1 cellular context compared by ENCODE assay signal in genomic region chr11:72039108-72039850, GRCh38.
TF ChIP-seq lines count a peak whose summit lies in the region.

No MANE protein-coding gene starts in this region.

TF ChIP-seq in IMR-90, 13 proteins besides CTCF, POLR2A, EP300 and RAD21:
- no peak for TF ChIP-seq MXI1 (IDR thresholded peaks at IDR 0.05; ENCODE audit: borderline replicate concordance, low read depth, low read length)
- no peak for TF ChIP-seq NFE2L2 (IDR thresholded peaks at IDR 0.05; ENCODE audit: low read depth, low read length)
- no peak for TF ChIP-seq MAFK (IDR thresholded peaks at IDR 0.05; ENCODE audit: low read depth, low read length)
- TF ChIP-seq BHLHE40 (IDR thresholded peaks at IDR 0.05; ENCODE audit: low read depth, low read length) = no peak
- TF ChIP-seq ELK1 (IDR thresholded peaks at IDR 0.05; ENCODE audit: borderline replicate concordance, low read depth, low read length) = no peak
- no peak for TF ChIP-seq MAZ (IDR thresholded peaks at IDR 0.05; ENCODE audit: borderline replicate concordance, low read depth, low read length)
- TF ChIP-seq CHD1 (IDR thresholded peaks at IDR 0.05; ENCODE audit: low read depth, low read length) = no peak
- no peak for TF ChIP-seq CEBPB (IDR thresholded peaks at IDR 0.05; ENCODE audit: low read depth, low read length)
- TF ChIP-seq RFX5 (IDR thresholded peaks at IDR 0.05; ENCODE audit: low read depth, low read length) = no peak
- TF ChIP-seq FOS (IDR thresholded peaks at IDR 0.05; ENCODE audit: low read depth, low read length) = no peak
- no peak for TF ChIP-seq SMC3 (IDR thresholded peaks at IDR 0.05; ENCODE audit: low read depth, low read length)
- no peak for TF ChIP-seq USF2 (IDR thresholded peaks at IDR 0.05; ENCODE audit: low read depth, low read length)
- no peak for TF ChIP-seq RCOR1 (IDR thresholded peaks at IDR 0.05; ENCODE audit: insufficient replicate concordance, low read length)
